In genomic region chrX:130885996-130886395, GRCh38 we compare ENCODE assay signal across 19 cellular contexts. TPM values are rescaled to one million over a fixed set of nuclear protein-coding genes. Genes with fewer than 3 reads are reported as not detected.
DNase-seq lines count a peak whose midpoint lies in the region; FAIRE-seq and TF ChIP-seq lines count a peak whose summit lies in the region.
"Had no signal": no experiment of that assay in that cellular context is flagged by ENCODE, and none has a peak within 500 bp of the region (broad histone marks: within the 10 kb centered on the region; RNA-seq: fewer than 3 reads in every experiment).

No MANE protein-coding gene starts in this region.

- no peaks in the 10 kb centered on the region for H3K27me3 Mint-ChIP-seq in activated CD4-positive, alpha-beta T cell treated with anti-CD3 and anti-CD28 coated beads, Interleukin-2, amount 10 ng/mL, durations not matched to agents 24 days and 14 days
- no peaks in the 10 kb centered on the region for H3K27me3 Mint-ChIP-seq in activated CD4-positive, alpha-beta memory T cell treated with anti-CD3 and anti-CD28 coated beads for 36 hours
- no peaks in the 10 kb centered on the region for H3K27me3 Mint-ChIP-seq in nephron progenitor cell (ENCODE audit: low read depth, poor library complexity)
- no peaks in the 10 kb centered on the region for H3K27me3 Mint-ChIP-seq in activated T-helper 1 cell treated with anti-CD3 and anti-CD28 coated beads, Interleukin-12 subunit alpha, Interleukin-12 subunit beta, Interleukin-2, Interleukin-4 antibody, amounts not matched to agents 30 ng/mL and 10 ng/mL and 1 ng/mL, durations not matched to agents 14 hours and 24 hours and 36 hours (ENCODE audit: insufficient read depth)
- H3K27me3 Mint-ChIP-seq: activated CD8-positive, alpha-beta T cell treated with anti-CD3 and anti-CD28 coated beads for 36 hours; effector memory CD8-positive, alpha-beta T cell had no signal

- H3K9me3 Mint-ChIP-seq in activated CD4-positive, alpha-beta T cell treated with anti-CD3 and anti-CD28 coated beads, Interleukin-2, amount 10 ng/mL, durations not matched to agents 24 days and 14 days: no peaks in the 10 kb centered on the region
- no peaks in the 10 kb centered on the region for H3K9me3 Mint-ChIP-seq in activated CD4-positive, alpha-beta memory T cell treated with anti-CD3 and anti-CD28 coated beads for 36 hours
- H3K9me3 Mint-ChIP-seq in nephron progenitor cell: no peaks in the 10 kb centered on the region
- no peaks in the 10 kb centered on the region for H3K9me3 Mint-ChIP-seq in activated T-helper 1 cell treated with anti-CD3 and anti-CD28 coated beads, Interleukin-12 subunit alpha, Interleukin-12 subunit beta, Interleukin-2, Interleukin-4 antibody, amounts not matched to agents 30 ng/mL and 10 ng/mL and 1 ng/mL, durations not matched to agents 14 hours and 24 hours and 36 hours
- H3K9me3 Mint-ChIP-seq: activated CD8-positive, alpha-beta T cell treated with anti-CD3 and anti-CD28 coated beads for 36 hours; effector memory CD8-positive, alpha-beta T cell had no signal

- no peaks in the 10 kb centered on the region for H3K36me3 ChIP-seq in HEK293 (ENCODE audit: control insufficient read depth in 2 of 2, insufficient read depth in 1 of 2, low read length in 2 of 2)
- H3K36me3 ChIP-seq: left lung had no signal

- H3K9me3 ChIP-seq in HEK293 (ENCODE audit: control insufficient read depth, insufficient read depth, low read depth, low read length): no peaks in the 10 kb centered on the region
- H3K9me3 ChIP-seq: left lung had no signal

- CTCF ChIA-PET in HEK293 (lab: Yijun Ruan, JAX): interaction anchor here (0.5 to 1.2 kb wide), 5 partner anchors 8 to 756 kb away, joined by 3 to 6 read pairs (median 4); no protein-coding TSS in a partner anchor
- CTCF ChIA-PET in activated CD4-positive, alpha-beta memory T cell treated with anti-CD3 and anti-CD28 coated beads for 36 hours (lab: Charles Lee): no interaction called here

- no peak for TF ChIP-seq CTCF in HEK293 (tag by site-specific recombination; IDR thresholded peaks at IDR 0.05)
- no peak for TF ChIP-seq CTCF in nephron progenitor cell (IDR thresholded peaks at IDR 0.05)

- POLR2A ChIA-PET in HEK293 (lab: Yijun Ruan, JAX): no interaction called here
- POLR2A ChIA-PET in activated CD4-positive, alpha-beta memory T cell treated with anti-CD3 and anti-CD28 coated beads for 36 hours (lab: Charles Lee): no interaction called here

- peaks cover 3% of the 10 kb centered on the region for H3K4me1 ChIP-seq in HEK293 (ENCODE audit: control insufficient read depth, insufficient read depth, low read length)
- H3K4me1 ChIP-seq: left lung had no signal

- no peak for DNase-seq in activated CD4-positive, alpha-beta T cell treated with anti-CD3 and anti-CD28 coated beads, Interleukin-2, amount 10 ng/mL, durations not matched to agents 24 days and 14 days
- DNase-seq in activated CD4-positive, alpha-beta T cell treated with anti-CD3 and anti-CD28 coated beads for 4 hours: no peak
- DNase-seq in activated CD4-positive, alpha-beta memory T cell treated with anti-CD3 and anti-CD28 coated beads for 36 hours: no peak
- DNase-seq in nephron progenitor cell: no peak
- no peak for DNase-seq in H54 (ENCODE audit: insufficient read length, low spot score)
- DNase-seq in activated T-helper 1 cell treated with anti-CD3 and anti-CD28 coated beads, Interleukin-12 subunit alpha, Interleukin-12 subunit beta, Interleukin-2, Interleukin-4 antibody, amounts not matched to agents 30 ng/mL and 10 ng/mL and 1 ng/mL, durations not matched to agents 14 hours and 24 hours and 36 hours (ENCODE audit: low spot score): no peak
- no peak for DNase-seq in NCI-H1092 (lab: John Stamatoyannopoulos, UW)
- DNase-seq: activated CD8-positive, alpha-beta T cell treated with anti-CD3 and anti-CD28 coated beads for 36 hours; amygdala; cerebellar nuclear complex; effector memory CD8-positive, alpha-beta T cell; H7; left lung; midbrain; NCI-H1436; NCI-H226; NK-92 treated with Interleukin-12 subunit alpha and Interleukin-12 subunit beta, amount 100 ng/mL, for 24 hours had no signal

- H3K4me3 Mint-ChIP-seq in activated CD4-positive, alpha-beta T cell treated with anti-CD3 and anti-CD28 coated beads, Interleukin-2, amount 10 ng/mL, durations not matched to agents 24 days and 14 days: peak overlapping the region; percentile 48
- peak overlapping the region; percentile 37 for H3K4me3 Mint-ChIP-seq in activated CD4-positive, alpha-beta memory T cell treated with anti-CD3 and anti-CD28 coated beads for 36 hours
- H3K4me3 Mint-ChIP-seq in nephron progenitor cell: peak overlapping the region; percentile 82
- no peak overlapping the region for H3K4me3 Mint-ChIP-seq in activated T-helper 1 cell treated with anti-CD3 and anti-CD28 coated beads, Interleukin-12 subunit alpha, Interleukin-12 subunit beta, Interleukin-2, Interleukin-4 antibody, amounts not matched to agents 30 ng/mL and 10 ng/mL and 1 ng/mL, durations not matched to agents 14 hours and 24 hours and 36 hours
- H3K4me3 Mint-ChIP-seq: activated CD8-positive, alpha-beta T cell treated with anti-CD3 and anti-CD28 coated beads for 36 hours had no signal

- H3K27ac Mint-ChIP-seq in activated CD4-positive, alpha-beta T cell treated with anti-CD3 and anti-CD28 coated beads, Interleukin-2, amount 10 ng/mL, durations not matched to agents 24 days and 14 days: no peak overlapping the region
- H3K27ac Mint-ChIP-seq in activated CD4-positive, alpha-beta memory T cell treated with anti-CD3 and anti-CD28 coated beads for 36 hours: no peak overlapping the region
- H3K27ac Mint-ChIP-seq in nephron progenitor cell: peak overlapping the region; percentile 36
- H3K27ac Mint-ChIP-seq in activated T-helper 1 cell treated with anti-CD3 and anti-CD28 coated beads, Interleukin-12 subunit alpha, Interleukin-12 subunit beta, Interleukin-2, Interleukin-4 antibody, amounts not matched to agents 30 ng/mL and 10 ng/mL and 1 ng/mL, durations not matched to agents 14 hours and 24 hours and 36 hours: no peak overlapping the region
- H3K27ac Mint-ChIP-seq: activated CD8-positive, alpha-beta T cell treated with anti-CD3 and anti-CD28 coated beads for 36 hours had no signal

- FAIRE-seq in H54 (lab: Jason Lieb, UNC): no peak

- H3K36me3 Mint-ChIP-seq in activated CD4-positive, alpha-beta T cell treated with anti-CD3 and anti-CD28 coated beads, Interleukin-2, amount 10 ng/mL, durations not matched to agents 24 days and 14 days (ENCODE audit: low read depth): no peaks in the 10 kb centered on the region
- no peaks in the 10 kb centered on the region for H3K36me3 Mint-ChIP-seq in activated CD4-positive, alpha-beta memory T cell treated with anti-CD3 and anti-CD28 coated beads for 36 hours
- H3K36me3 Mint-ChIP-seq in nephron progenitor cell (ENCODE audit: low read depth): peaks cover 6% of the 10 kb centered on the region
- H3K36me3 Mint-ChIP-seq in activated T-helper 1 cell treated with anti-CD3 and anti-CD28 coated beads, Interleukin-12 subunit alpha, Interleukin-12 subunit beta, Interleukin-2, Interleukin-4 antibody, amounts not matched to agents 30 ng/mL and 10 ng/mL and 1 ng/mL, durations not matched to agents 14 hours and 24 hours and 36 hours (ENCODE audit: low read depth): no peaks in the 10 kb centered on the region

- intact Hi-C loops in activated CD4-positive, alpha-beta T cell treated with anti-CD3 and anti-CD28 coated beads, Interleukin-2, amount 10 ng/mL, durations not matched to agents 24 days and 14 days (cut with micrococcal nuclease): no loop called here
- intact Hi-C loops in activated CD4-positive, alpha-beta memory T cell treated with anti-CD3 and anti-CD28 coated beads for 36 hours (cut with micrococcal nuclease): no loop called here
- intact Hi-C loops in activated T-helper 1 cell treated with anti-CD3 and anti-CD28 coated beads, Interleukin-12 subunit alpha, Interleukin-12 subunit beta, Interleukin-2, Interleukin-4 antibody, amounts not matched to agents 30 ng/mL and 10 ng/mL and 1 ng/mL, durations not matched to agents 14 hours and 24 hours and 36 hours (cut with micrococcal nuclease): no loop called here

- no peak overlapping the region for H3K27ac ChIP-seq in HEK293 (ENCODE audit: extremely low read depth, low read depth, low read length)
- H3K27ac ChIP-seq: C4-2B, left lung had no signal

- no peak overlapping the region for H3K4me3 ChIP-seq in HEK293 (ENCODE audit: low read depth, low read length)
- H3K4me3 ChIP-seq: left lung had no signal

- H3K4me1 Mint-ChIP-seq in activated CD4-positive, alpha-beta T cell treated with anti-CD3 and anti-CD28 coated beads, Interleukin-2, amount 10 ng/mL, durations not matched to agents 24 days and 14 days: peaks cover 6% of the 10 kb centered on the region
- peaks cover 12% of the 10 kb centered on the region for H3K4me1 Mint-ChIP-seq in activated CD4-positive, alpha-beta memory T cell treated with anti-CD3 and anti-CD28 coated beads for 36 hours (ENCODE audit: low read depth)
- peaks cover 71% of the 10 kb centered on the region for H3K4me1 Mint-ChIP-seq in nephron progenitor cell
- H3K4me1 Mint-ChIP-seq in activated T-helper 1 cell treated with anti-CD3 and anti-CD28 coated beads, Interleukin-12 subunit alpha, Interleukin-12 subunit beta, Interleukin-2, Interleukin-4 antibody, amounts not matched to agents 30 ng/mL and 10 ng/mL and 1 ng/mL, durations not matched to agents 14 hours and 24 hours and 36 hours (ENCODE audit: low read depth): peaks cover 4% of the 10 kb centered on the region

- TF ChIP-seq POLR2A in H54 (IDR thresholded peaks at IDR 0.05; ENCODE audit: low read depth, low read length): no peak

TF ChIP-seq in HEK293, 187 proteins besides CTCF, POLR2A, EP300 and RAD21 (continues in another document):
- TF ChIP-seq, protein P1, sequence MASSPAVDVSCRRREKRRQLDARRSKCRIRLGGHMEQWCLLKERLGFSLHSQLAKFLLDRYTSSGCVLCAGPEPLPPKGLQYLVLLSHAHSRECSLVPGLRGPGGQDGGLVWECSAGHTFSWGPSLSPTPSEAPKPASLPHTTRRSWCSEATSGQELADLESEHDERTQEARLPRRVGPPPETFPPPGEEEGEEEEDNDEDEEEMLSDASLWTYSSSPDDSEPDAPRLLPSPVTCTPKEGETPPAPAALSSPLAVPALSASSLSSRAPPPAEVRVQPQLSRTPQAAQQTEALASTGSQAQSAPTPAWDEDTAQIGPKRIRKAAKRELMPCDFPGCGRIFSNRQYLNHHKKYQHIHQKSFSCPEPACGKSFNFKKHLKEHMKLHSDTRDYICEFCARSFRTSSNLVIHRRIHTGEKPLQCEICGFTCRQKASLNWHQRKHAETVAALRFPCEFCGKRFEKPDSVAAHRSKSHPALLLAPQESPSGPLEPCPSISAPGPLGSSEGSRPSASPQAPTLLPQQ (tag by site-specific recombination; IDR thresholded peaks at IDR 0.05): no peak

RNA-seq across cellular contexts. Expression of gene ENOX2, which starts 17.0 kb away (rescaled TPM):
- total RNA-seq in activated CD4-positive, alpha-beta T cell treated with anti-CD3 and anti-CD28 coated beads, Interleukin-2, amount 10 ng/mL, durations not matched to agents 24 days and 14 days: 13.9 and 17.0 TPM in 2 replicates
- 10 to 100 TPM; 12.3 to 13.3 TPM for total RNA-seq in activated CD4-positive, alpha-beta memory T cell treated with anti-CD3 and anti-CD28 coated beads for 36 hours
- 15.6 and 20.5 TPM in 2 replicates for total RNA-seq in activated T-helper 1 cell treated with anti-CD3 and anti-CD28 coated beads, Interleukin-12 subunit alpha, Interleukin-12 subunit beta, Interleukin-2, Interleukin-4 antibody, amounts not matched to agents 30 ng/mL and 10 ng/mL and 1 ng/mL, durations not matched to agents 14 hours and 24 hours and 36 hours
